14 cellular contexts compared by ENCODE assay signal in genomic region chr15:85788796-85789495, GRCh38. TPM values are rescaled to one million over a fixed set of nuclear protein-coding genes. Genes with fewer than 3 reads are reported as not detected.
A peak's percentile ranks its signal among the peaks of the same experiment; 100 is the strongest.
DNase-seq lines count a peak whose midpoint lies in the region; ATAC-seq and TF ChIP-seq lines count a peak whose summit lies in the region.
"Had no signal": no experiment of that assay in that cellular context is flagged by ENCODE, and none has a peak within 500 bp of the region (broad histone marks: within the 10 kb centered on the region; RNA-seq: fewer than 3 reads in every experiment).

No MANE protein-coding gene starts in this region.

- 59 to 61% methylated on average over 9 to 12 of the region's 12 CpGs for WGBS in body of pancreas, 2 donors
- WGBS in lung, 2 donors = 78% methylated on average over 12 of the region's 12 CpGs

- H3K27ac ChIP-seq in 22Rv1 = peak overlapping the region; percentile 33
- H3K27ac ChIP-seq in body of pancreas = no peak overlapping the region
- no peak overlapping the region for H3K27ac ChIP-seq in lung (ENCODE audit: low read depth in 1 of 2, low read length in 1 of 2)
- H3K27ac ChIP-seq: dorsolateral prefrontal cortex had no signal

- no peak for TF ChIP-seq POLR2A in body of pancreas (IDR thresholded peaks at IDR 0.05)

- H3K36me3 ChIP-seq in body of pancreas (replicated peaks in 1 of 2; ENCODE audit: insufficient read depth in 1 of 2, low read depth in 2 of 2) (no peaks in the 10 kb centered on the region), lung (ENCODE audit: control insufficient read depth in 2 of 2, insufficient read depth in 2 of 2, low read length in 2 of 2) (no peaks in the 10 kb centered on the region)

- no peaks in the 10 kb centered on the region for H3K9me3 ChIP-seq in body of pancreas
- no peaks in the 10 kb centered on the region for H3K9me3 ChIP-seq in lung (ENCODE audit: control insufficient read depth in 2 of 2, insufficient read depth in 1 of 2, low read length in 1 of 2)

- TF ChIP-seq CTCF in 22Rv1 (IDR thresholded peaks at IDR 0.05) = peak; percentile 17; the same call in 1 of the 2 replicates
- TF ChIP-seq CTCF in GM13977 (IDR thresholded peaks at IDR 0.05; ENCODE audit: extremely low read depth, insufficient read depth, missing control alignments) = no peak
- peak in 1 of 7 experiments; percentile 10 for TF ChIP-seq CTCF in body of pancreas (IDR thresholded peaks at IDR 0.05)
- TF ChIP-seq CTCF in lung (IDR thresholded peaks at IDR 0.05; ENCODE audit: control extremely low read depth, extremely low read depth) = no peak
- no peak for TF ChIP-seq CTCF in GM13976 (IDR thresholded peaks at IDR 0.05; ENCODE audit: borderline replicate concordance, control extremely low read depth, extremely low read depth, insufficient read depth, missing control alignments)

- peaks cover 42% of the 10 kb centered on the region for H3K4me1 ChIP-seq in body of pancreas
- H3K4me1 ChIP-seq in lung (ENCODE audit: control insufficient read depth in 2 of 2, insufficient read depth in 2 of 2, low read length in 2 of 2) = peaks cover 7 to 13% of the 10 kb centered on the region in 2 donors

- H3K27me3 ChIP-seq in body of pancreas (no peaks in the 10 kb centered on the region), lung (ENCODE audit: control insufficient read depth, insufficient read depth) (no peaks in the 10 kb centered on the region)
- H3K27me3 ChIP-seq: dorsolateral prefrontal cortex had no signal

- intact Hi-C loops in body of pancreas (cut with DNase I) = no loop called here

- H3K4me3 ChIP-seq in body of pancreas (no peak overlapping the region), lung (no peak overlapping the region)
- H3K4me3 ChIP-seq: dorsolateral prefrontal cortex had no signal

- in situ Hi-C loops in GM13977 (cut with MboI; ENCODE audit: low pct_unique_long_range_greater_than_20kb, low sequenced_read_pairs, unreplicated experiment) (no loop called here), GM13976 (cut with MboI; ENCODE audit: low sequenced_read_pairs, unreplicated experiment) (loop anchor here (10.0 kb wide), 1 partner anchor 64 kb away; no protein-coding TSS in a partner anchor)

- no peak for ATAC-seq in body of pancreas
- peak; percentile 33 for ATAC-seq in lung (ENCODE audit: insufficient read depth, low FRiP score)
- ATAC-seq in GM18909 (IDR thresholded peaks at IDR 0.05; ENCODE audit: poor library complexity, unreplicated experiment) = no peak

- DNase-seq in GM13977 (ENCODE audit: low spot score) (peak; percentile 5), body of pancreas (peak in 3 of 4 donors; percentile 34 to 71 (median 67)), lung (ENCODE audit: low spot score) (peak; percentile 50), nucleus accumbens (lab: John Stamatoyannopoulos, UW) (no peak), GM13976 (ENCODE audit: low spot score) (no peak)
- no peak for DNase-seq in stimulated activated CD4-positive, alpha-beta T cell treated with anti-CD3 and anti-CD28 coated beads, Interleukin-4, amount 100 ng/mL, for 24 hours
- DNase-seq: activated CD4-positive, alpha-beta memory T cell treated with anti-CD3 and anti-CD28 coated beads for 36 hours; DND-41; Kasumi-1; NCI-H187; SHP77 had no signal

RNA-seq across cellular contexts. Expression of gene KLHL25, which starts 5.8 kb away (rescaled TPM):
- total RNA-seq in body of pancreas (1 to 10 TPM; 1.3 to 7.6 TPM), lung (1 to 10 TPM; 8.1 to 9.2 TPM)
- 1 to 10 TPM; 3.0 to 6.1 TPM for polyA plus RNA-seq in lung

Comparison
In these comparisons a context has a peak if more than half of its experiments do, and no peak if none do; other contexts are left out.
1. DNase-seq: peak in GM13977 (single experiment), body of pancreas (3 of 4) and lung (single experiment); none in stimulated activated CD4-positive, alpha-beta T cell treated with anti-CD3 and anti-CD28 coated beads, Interleukin-4, amount 100 ng/mL, for 24 hours (single experiment), nucleus accumbens (0 of 56) and GM13976 (single experiment).